Comparison of ENCODE assay signal across 9 cellular contexts in the genomic region with DNA sequence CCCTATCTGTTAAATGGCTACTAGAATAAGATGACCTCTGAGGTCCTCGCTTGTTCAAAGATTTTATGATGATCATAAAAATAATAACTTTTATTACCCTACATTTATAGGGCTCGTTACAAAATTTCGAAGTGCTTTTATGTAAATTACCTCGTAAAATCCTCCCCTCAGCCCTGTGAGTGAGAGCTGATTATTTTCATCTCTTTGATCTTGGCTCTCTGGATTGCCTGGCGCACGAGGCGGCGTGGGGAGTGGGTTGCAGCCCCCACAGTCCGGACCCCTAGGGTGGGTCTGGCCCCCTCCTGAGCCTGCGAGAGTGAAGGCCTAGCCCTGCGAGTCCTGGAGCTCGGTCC. TPM values are rescaled to one million over a fixed set of nuclear protein-coding genes. Genes with fewer than 3 reads are reported as not detected.
A peak's percentile ranks its signal among the peaks of the same experiment; 100 is the strongest.
DNase-seq lines count a peak whose midpoint lies in the region; ATAC-seq and TF ChIP-seq lines count a peak whose summit lies in the region.
"Had no signal": no experiment of that assay in that cellular context is flagged by ENCODE, and none has a peak within 500 bp of the region (broad histone marks: within the 10 kb centered on the region; RNA-seq: fewer than 3 reads in every experiment).

No MANE protein-coding gene starts in this region.

- peaks cover 8% of the 10 kb centered on the region for H3K27me3 ChIP-seq in CD4-positive, CD25-positive, alpha-beta regulatory T cell (ENCODE audit: control insufficient read depth, insufficient read depth, low read length)
- H3K27me3 ChIP-seq in Loucy (ENCODE audit: insufficient read depth, low read length, poor library complexity, severe bottlenecking) (no peaks in the 10 kb centered on the region), neuron (ENCODE audit: insufficient read depth, low read length) (no peaks in the 10 kb centered on the region), adrenal gland (peaks cover 10% of the 10 kb centered on the region)
- peaks cover 4% of the 10 kb centered on the region for H3K27me3 ChIP-seq in effector memory CD4-positive, alpha-beta T cell (replicated peaks; ENCODE audit: control insufficient read depth, insufficient read depth, low read length, poor library complexity, severe bottlenecking)

- peaks cover 57% of the 10 kb centered on the region for H3K27me3 Mint-ChIP-seq in CD4-positive, CD25-positive, alpha-beta regulatory T cell

- H2AFZ ChIP-seq in Loucy (ENCODE audit: low read length) (peak overlapping the region; percentile 61), neuron (ENCODE audit: low read depth, low read length) (no peak overlapping the region)

- no peak overlapping the region for H3K27ac Mint-ChIP-seq in CD4-positive, CD25-positive, alpha-beta regulatory T cell

- no peak for DNase-seq in CD4-positive, CD25-positive, alpha-beta regulatory T cell
- no peak for DNase-seq in effector memory CD4-positive, alpha-beta T cell
- DNase-seq in GM20000 (ENCODE audit: low spot score), result no peak
- DNase-seq in NCI-H2107 treated with DMSO at 0.1 percent for 48 hours (lab: John Stamatoyannopoulos, UW; ENCODE audit: unreplicated experiment), result no peak
- no peak for DNase-seq in adrenal gland
- no peak for DNase-seq in OCI-M2 (lab: John Stamatoyannopoulos, UW; ENCODE audit: unreplicated experiment)
- DNase-seq: T-helper 9 cell had no signal

- no peaks in the 10 kb centered on the region for H3K9me3 ChIP-seq in CD4-positive, CD25-positive, alpha-beta regulatory T cell (ENCODE audit: control insufficient read depth in 2 of 2, low read length in 2 of 2)
- H3K9me3 ChIP-seq in Loucy (ENCODE audit: insufficient read depth, low read depth, low read length) (no peaks in the 10 kb centered on the region), neuron (ENCODE audit: low read length) (no peaks in the 10 kb centered on the region), adrenal gland (replicated peaks in 1 of 3) (no peaks in the 10 kb centered on the region)
- H3K9me3 ChIP-seq in effector memory CD4-positive, alpha-beta T cell (ENCODE audit: control insufficient read depth, low read length), result no peaks in the 10 kb centered on the region

- intact Hi-C loops in adrenal gland (cut with DNase I), result no loop called here

- peak overlapping the region; percentile 70 for H3K9ac ChIP-seq in Loucy (ENCODE audit: low read depth, low read length, poor library complexity, severe bottlenecking)

- H3K4me3 ChIP-seq in CD4-positive, CD25-positive, alpha-beta regulatory T cell (ENCODE audit: low read depth, low read length), result no peak overlapping the region
- H3K4me3 ChIP-seq in Loucy (ENCODE audit: low read length, poor library complexity, severe bottlenecking) (peak overlapping the region; percentile 84), neuron (ENCODE audit: low read length) (peak overlapping the region; percentile 62), adrenal gland (peak overlapping the region in 1 of 4 donors; percentile 53)
- H3K4me3 ChIP-seq in effector memory CD4-positive, alpha-beta T cell (ENCODE audit: insufficient read depth, low read depth, low read length, poor library complexity, severe bottlenecking), result peak overlapping the region; percentile 64

- no peak for TF ChIP-seq POLR2A in adrenal gland (IDR thresholded peaks at IDR 0.05)

- no peak overlapping the region for H3K27ac ChIP-seq in CD4-positive, CD25-positive, alpha-beta regulatory T cell (ENCODE audit: insufficient read depth, low read length, poor library complexity, severe bottlenecking)
- H3K27ac ChIP-seq in effector memory CD4-positive, alpha-beta T cell (ENCODE audit: insufficient read depth, low read length, poor library complexity, severe bottlenecking), result no peak overlapping the region
- H3K27ac ChIP-seq in adrenal gland, result no peak overlapping the region

- peaks cover 13% of the 10 kb centered on the region for H4K20me1 ChIP-seq in Loucy (ENCODE audit: insufficient read depth, low read length, poor library complexity, severe bottlenecking)

- no peaks in the 10 kb centered on the region; the same call in 1 of the 2 replicates for H3F3A ChIP-seq in Loucy (ENCODE audit: low read depth)

- peaks cover 0 to 1% (median 0%) of the 10 kb centered on the region in 7 donors for H3K9me3 Mint-ChIP-seq in CD4-positive, CD25-positive, alpha-beta regulatory T cell

- H3K36me3 ChIP-seq in CD4-positive, CD25-positive, alpha-beta regulatory T cell (ENCODE audit: control insufficient read depth, insufficient read depth, low read length), result no peaks in the 10 kb centered on the region
- no peaks in the 10 kb centered on the region for H3K36me3 ChIP-seq in Loucy (ENCODE audit: insufficient read depth, low read length)
- no peaks in the 10 kb centered on the region for H3K36me3 ChIP-seq in effector memory CD4-positive, alpha-beta T cell (ENCODE audit: control insufficient read depth, insufficient read depth, low read length)
- peaks cover 3% of the 10 kb centered on the region for H3K36me3 ChIP-seq in neuron (ENCODE audit: insufficient read depth, low read length)
- H3K36me3 ChIP-seq in adrenal gland (replicated peaks in 1 of 2), result no peaks in the 10 kb centered on the region

- H3K36me3 Mint-ChIP-seq in CD4-positive, CD25-positive, alpha-beta regulatory T cell, result no peaks in the 10 kb centered on the region

- TF ChIP-seq CTCF in Loucy (conservative IDR thresholded peaks at IDR 0.05; ENCODE audit: low read length), result no peak
- TF ChIP-seq CTCF in GM20000 (IDR thresholded peaks at IDR 0.05; ENCODE audit: extremely low read depth, missing control alignments), result no peak
- TF ChIP-seq CTCF in adrenal gland (IDR thresholded peaks at IDR 0.05), result no peak

- peaks cover 69% of the 10 kb centered on the region for H3K79me2 ChIP-seq in Loucy (ENCODE audit: insufficient read depth, low read length)

- WGBS in adrenal gland, 4 donors, result 25 to 45% (median 30%) methylated on average over 8 to 12 of the region's 12 CpGs

- peak overlapping the region; percentile 84 for H3K4me2 ChIP-seq in Loucy (ENCODE audit: low read depth, low read length, poor library complexity, severe bottlenecking)

- peaks cover 0 to 24% (median 3%) of the 10 kb centered on the region in 4 donors for H3K4me1 Mint-ChIP-seq in CD4-positive, CD25-positive, alpha-beta regulatory T cell

- peak overlapping the region in 3 of 4 donors; percentile 47 to 77 (median 76) for H3K4me3 Mint-ChIP-seq in CD4-positive, CD25-positive, alpha-beta regulatory T cell

- no peak for ATAC-seq in CD4-positive, CD25-positive, alpha-beta regulatory T cell (ENCODE audit: low read depth in 2 of 2)

- peaks cover 23% of the 10 kb centered on the region for H3K4me1 ChIP-seq in CD4-positive, CD25-positive, alpha-beta regulatory T cell (ENCODE audit: control insufficient read depth, insufficient read depth, low read length, poor library complexity, severe bottlenecking)
- peaks cover 20% of the 10 kb centered on the region for H3K4me1 ChIP-seq in Loucy (ENCODE audit: insufficient read depth, low read length, poor library complexity, severe bottlenecking)
- peaks cover 13% of the 10 kb centered on the region for H3K4me1 ChIP-seq in effector memory CD4-positive, alpha-beta T cell (ENCODE audit: control insufficient read depth, insufficient read depth, low read length, poor library complexity, severe bottlenecking)
- H3K4me1 ChIP-seq in neuron (ENCODE audit: insufficient read depth, low read length), result peaks cover 34% of the 10 kb centered on the region
- peaks cover 0 to 4% of the 10 kb centered on the region in 2 donors for H3K4me1 ChIP-seq in adrenal gland (replicated peaks in 1 of 2)

- H3K9me2 ChIP-seq in Loucy (replicated peaks; ENCODE audit: low read depth, low read length), result no peaks in the 10 kb centered on the region

RNA-seq across cellular contexts. Expression of gene SDK2, which starts 1.6 kb away (rescaled TPM):
- total RNA-seq in CD4-positive, CD25-positive, alpha-beta regulatory T cell, result 0.59 TPM
- polyA plus RNA-seq in CD4-positive, CD25-positive, alpha-beta regulatory T cell, result under 1 TPM in 2 of 4 donors, not detected in 2; 0.02 TPM
- total RNA-seq in adrenal gland, result 1 to 10 TPM in 3 of 8 donors, under 1 TPM in 5; 0.52 to 2.1 (median 0.90) TPM
- polyA plus RNA-seq in adrenal gland, result under 1 TPM; 0.27 to 0.88 (median 0.48) TPM
